Comparison of ENCODE assay signal across 8 cellular contexts in genomic region chr6:63307581-63308246, GRCh38. TPM values are rescaled to one million over a fixed set of nuclear protein-coding genes. Genes with fewer than 3 reads are reported as not detected.
A peak's percentile ranks its signal among the peaks of the same experiment; 100 is the strongest.
DNase-seq lines count a peak whose midpoint lies in the region; ATAC-seq, FAIRE-seq and TF ChIP-seq lines count a peak whose summit lies in the region.

No MANE protein-coding gene starts in this region.

- peak; percentile 59 for DNase-seq in EH (ENCODE audit: low read depth)
- DNase-seq in small intestine, result peak; percentile 45
- no peak for DNase-seq in posterior vena cava (ENCODE audit: low spot score)

- H2AFZ ChIP-seq in OCI-LY1 (ENCODE audit: low read length), result no peak overlapping the region

- no peaks in the 10 kb centered on the region for H3K9me2 ChIP-seq in OCI-LY1 (ENCODE audit: low read depth, low read length)

- ATAC-seq in GM19452 (IDR thresholded peaks at IDR 0.05; ENCODE audit: unreplicated experiment) (peak; percentile 82), HG03432 (IDR thresholded peaks at IDR 0.05; ENCODE audit: unreplicated experiment) (peak; percentile 94), esophagus mucosa (peak; percentile 61), GM21381 (IDR thresholded peaks at IDR 0.05; ENCODE audit: unreplicated experiment) (no peak)

- H3K4me2 ChIP-seq in OCI-LY1 (ENCODE audit: low read length), result no peak overlapping the region

- no peaks in the 10 kb centered on the region for H4K20me1 ChIP-seq in OCI-LY1 (ENCODE audit: insufficient read depth, low read length)

- peak; percentile 69 for TF ChIP-seq CTCF in OCI-LY1 (IDR thresholded peaks at IDR 0.05; ENCODE audit: low read length)

- no peak overlapping the region for H3K4me3 ChIP-seq in OCI-LY1 (ENCODE audit: low read depth, low read length, poor library complexity, severe bottlenecking)
- H3K4me3 ChIP-seq in small intestine (ENCODE audit: low read depth in 1 of 2, low read length in 2 of 2), result no peak overlapping the region

- WGBS in small intestine, 3 donors, result 63 to 74% (median 70%) methylated on average over 3 of the region's 3 CpGs

- H3K27ac ChIP-seq in OCI-LY1 (ENCODE audit: low read depth, low read length, poor library complexity, severe bottlenecking), result no peak overlapping the region
- no peak overlapping the region for H3K27ac ChIP-seq in small intestine (ENCODE audit: low read depth in 1 of 2, low read length in 1 of 2)

- no peaks in the 10 kb centered on the region for H3K4me1 ChIP-seq in OCI-LY1 (ENCODE audit: insufficient read depth, low read length, severe bottlenecking)
- no peaks in the 10 kb centered on the region for H3K4me1 ChIP-seq in small intestine (ENCODE audit: control insufficient read depth in 2 of 2, insufficient read depth in 1 of 2, low read depth in 1 of 2, low read length in 1 of 2)

- no peaks in the 10 kb centered on the region for H3F3A ChIP-seq in OCI-LY1 (ENCODE audit: insufficient read depth, low read length)

- no peaks in the 10 kb centered on the region for H3K9me3 ChIP-seq in OCI-LY1 (ENCODE audit: low read length)
- no peaks in the 10 kb centered on the region for H3K9me3 ChIP-seq in small intestine (ENCODE audit: control insufficient read depth, low read depth)

- FAIRE-seq in small intestine (lab: Jason Lieb, UNC), result peak; percentile 10

- H3K36me3 ChIP-seq in OCI-LY1 (ENCODE audit: insufficient read depth, low read length) (no peaks in the 10 kb centered on the region), small intestine (ENCODE audit: control insufficient read depth in 2 of 2, insufficient read depth in 2 of 2, low read length in 2 of 2) (no peaks in the 10 kb centered on the region)

- no peak overlapping the region for H3K9ac ChIP-seq in OCI-LY1 (ENCODE audit: low read length)

- no peaks in the 10 kb centered on the region for H3K79me2 ChIP-seq in OCI-LY1 (ENCODE audit: insufficient read depth, low read length)

- no peaks in the 10 kb centered on the region for H3K27me3 ChIP-seq in OCI-LY1 (ENCODE audit: insufficient read depth, low read length)
- no peaks in the 10 kb centered on the region for H3K27me3 ChIP-seq in small intestine (ENCODE audit: control insufficient read depth in 2 of 2, insufficient read depth in 2 of 2, low read length in 2 of 2)

- intact Hi-C loops in posterior vena cava (cut with DNase I), result no loop called here

RNA-seq across cellular contexts. Expression of gene LGSN, which starts 12.1 kb away (rescaled TPM):
- not detected for total RNA-seq in esophagus mucosa
- polyA plus RNA-seq in small intestine, result not detected
- total RNA-seq in posterior vena cava, result not detected
